13 cellular contexts compared by ENCODE assay signal in genomic region chr4:132614682-132615081, GRCh38.
DNase-seq lines count a peak whose midpoint lies in the region; ATAC-seq and TF ChIP-seq lines count a peak whose summit lies in the region.
"Had no signal": no experiment of that assay in that cellular context is flagged by ENCODE, and none has a peak within 500 bp of the region (broad histone marks: within the 10 kb centered on the region; RNA-seq: fewer than 3 reads in every experiment).

No MANE protein-coding gene starts in this region.

- ATAC-seq in GM18867 (IDR thresholded peaks at IDR 0.05; ENCODE audit: unreplicated experiment), result no peak
- no peak for ATAC-seq in GM21717 (IDR thresholded peaks at IDR 0.05; ENCODE audit: unreplicated experiment)
- no peak for ATAC-seq in GM21447 (IDR thresholded peaks at IDR 0.05; ENCODE audit: unreplicated experiment)
- ATAC-seq: activated T-cell treated with anti-CD3 and anti-CD28 coated beads, Interleukin-2, amount 50 U/mL, for 4 hours; heart left ventricle; right lobe of liver had no signal

- DNase-seq in amniotic epithelial cell (ENCODE audit: low read depth), result peak; percentile 16
- DNase-seq in iris pigment epithelial cell (ENCODE audit: low read depth), result peak; percentile 3
- no peak for DNase-seq in stimulated activated CD4-positive, alpha-beta T cell treated with anti-CD3 and anti-CD28 coated beads, Interleukin-2, amount 100 ng/mL, for 48 hours
- DNase-seq: activated T-cell treated with anti-CD3 and anti-CD28 coated beads, Interleukin-2, amount 50 U/mL, for 4 hours; heart left ventricle; NCI-H1436; Peyer's patch; right lobe of liver had no signal

- no peak overlapping the region for H3K27ac ChIP-seq in C4-2B
- H3K27ac ChIP-seq: heart left ventricle, Peyer's patch, right lobe of liver had no signal

- TF ChIP-seq RAD21 in Ishikawa (IDR thresholded peaks at IDR 0.05; ENCODE audit: low read depth), result peak; percentile 19; the same call in 1 of the 2 replicates

- no peak for TF ChIP-seq EP300 in Ishikawa (IDR thresholded peaks at IDR 0.05; ENCODE audit: borderline replicate concordance)

- peak; percentile 56 for TF ChIP-seq CTCF in C4-2B (conservative IDR thresholded peaks at IDR 0.05)

TF ChIP-seq in Ishikawa, 13 proteins besides CTCF, POLR2A, EP300 and RAD21:
- no peak for TF ChIP-seq REST (IDR thresholded peaks at IDR 0.05; ENCODE audit: low read depth)
- no peak for TF ChIP-seq TEAD4 (IDR thresholded peaks at IDR 0.05)
- no peak for TF ChIP-seq MAX (IDR thresholded peaks at IDR 0.05)
- TF ChIP-seq TAF1 (IDR thresholded peaks at IDR 0.05; ENCODE audit: low read depth), result no peak
- TF ChIP-seq EGR1 (IDR thresholded peaks at IDR 0.05), result no peak
- no peak for TF ChIP-seq CREB1 (IDR thresholded peaks at IDR 0.05; ENCODE audit: low read depth)
- no peak for TF ChIP-seq FOXM1 (IDR thresholded peaks at IDR 0.05; ENCODE audit: borderline replicate concordance, low read depth)
- TF ChIP-seq CEBPB (IDR thresholded peaks at IDR 0.05), result no peak
- TF ChIP-seq ZBTB7A (IDR thresholded peaks at IDR 0.05; ENCODE audit: low read depth), result no peak
- TF ChIP-seq USF1 (IDR thresholded peaks at IDR 0.05), result no peak
- TF ChIP-seq YY1 (IDR thresholded peaks at IDR 0.05; ENCODE audit: low read depth), result no peak
- no peak for TF ChIP-seq NFIC (IDR thresholded peaks at IDR 0.05)
- no peak for TF ChIP-seq TCF12 (IDR thresholded peaks at IDR 0.05; ENCODE audit: low read depth)

Comparison
In these comparisons a context has a peak if more than half of its experiments do, and no peak if none do; other contexts are left out.
1. DNase-seq: peak in amniotic epithelial cell (single experiment) and iris pigment epithelial cell (single experiment); none in stimulated activated CD4-positive, alpha-beta T cell treated with anti-CD3 and anti-CD28 coated beads, Interleukin-2, amount 100 ng/mL, for 48 hours (0 of 2).